In genomic region chr7:39741942-39742623, GRCh38 we compare ENCODE assay signal across 8 cellular contexts.
A peak's percentile ranks its signal among the peaks of the same experiment; 100 is the strongest.
DNase-seq lines count a peak whose midpoint lies in the region; ATAC-seq, FAIRE-seq and TF ChIP-seq lines count a peak whose summit lies in the region.

No MANE protein-coding gene starts in this region.

- H3K4me2 ChIP-seq in A549: no peak overlapping the region

- no peak for TF ChIP-seq POLR2A in A549 (IDR thresholded peaks at IDR 0.05; ENCODE audit: low read length)

- in situ Hi-C loops in GM13976 (cut with MboI; ENCODE audit: low sequenced_read_pairs, unreplicated experiment): loop anchor here (5.0 kb wide), 1 partner anchor 160 kb away; no protein-coding TSS in a partner anchor

- H3K27ac ChIP-seq in A549: no peak overlapping the region

- TF ChIP-seq RAD21 in A549 (conservative IDR thresholded peaks at IDR 0.05 in 1 of 2, IDR thresholded peaks at IDR 0.05 in 1 of 2): peak in 1 of 2 experiments; percentile 40; a peak in 3 of 5 replicates

- TF ChIP-seq CTCF in A549 (IDR thresholded peaks at IDR 0.05): no peak
- TF ChIP-seq CTCF in GM13976 (IDR thresholded peaks at IDR 0.05; ENCODE audit: borderline replicate concordance, control extremely low read depth, extremely low read depth, insufficient read depth, missing control alignments): peak; percentile 30

- no peak for TF ChIP-seq EP300 in A549 (IDR thresholded peaks at IDR 0.05)

- ATAC-seq in A549: peak; percentile 80 to 90; a peak in 5 of 6 replicates
- no peak for ATAC-seq in HG03469 (IDR thresholded peaks at IDR 0.05; ENCODE audit: unreplicated experiment)

- FAIRE-seq in A549 (lab: Jason Lieb, UNC): no peak

- CTCF ChIA-PET in A549 (lab: Yijun Ruan, JAX): interaction anchor here (0.6 to 17.9 kb wide), 5 partner anchors 9 to 173 kb away, joined by 3 to 371 read pairs (median 3); no protein-coding TSS in a partner anchor

- WGBS in A549 (ENCODE audit: missing lambda C conversion rate): 92% methylated on average over 13 of the region's 13 CpGs

- 0 out of 3 replicates have a peak, but pooled peaks cover 3% of the 10 kb centered on the region for H3K4me1 ChIP-seq in A549

- POLR2A ChIA-PET in A549 (lab: Yijun Ruan, JAX): no interaction called here

- no peak overlapping the region for H3K4me3 ChIP-seq in A549

- H3K9me3 ChIP-seq in A549: no peaks in the 10 kb centered on the region

- DNase-seq in A549 (ENCODE audit: low read depth in 1 of 2, low spot score in 1 of 2) (peak; percentile 38 to 75), GM13976 (ENCODE audit: low spot score) (no peak), NCI-H2107 (lab: John Stamatoyannopoulos, UW) (peak; percentile 59), iPS DF 4.7 (ENCODE audit: extremely low read depth, low spot score) (peak; percentile 66), NCI-H510A (lab: John Stamatoyannopoulos, UW) (no peak)
- peak; percentile 72 for DNase-seq in activated T-cell treated with anti-CD3 and anti-CD28 coated beads, Interleukin-2, amount 50 U/mL, for 48 hours
- peak; percentile 7 to 58 (median 24) for DNase-seq in stimulated activated naive CD4-positive, alpha-beta T cell (lab: John Stamatoyannopoulos, UW)

TF ChIP-seq in A549, 52 proteins besides CTCF, POLR2A, EP300 and RAD21:
- 0 out of 3 replicates have a peak, but pooled peaks have one; percentile 8 for TF ChIP-seq SMC3 (IDR thresholded peaks at IDR 0.05)
- no peak for TF ChIP-seq HEYL (CRISPR knock-in tag; IDR thresholded peaks at IDR 0.05)

Comparison
In these comparisons a context has a peak if more than half of its experiments do, and no peak if none do; other contexts are left out.
1. DNase-seq: peak in A549 (2 of 2), NCI-H2107 (single experiment), activated T-cell treated with anti-CD3 and anti-CD28 coated beads, Interleukin-2, amount 50 U/mL, for 48 hours (2 of 2), iPS DF 4.7 (single experiment) and stimulated activated naive CD4-positive, alpha-beta T cell (6 of 6); none in GM13976 (single experiment) and NCI-H510A (single experiment).